ENCODE assay signal across 8 cellular contexts in genomic region chr15:66883322-66883911, GRCh38.
A peak's percentile ranks its signal among the peaks of the same experiment; 100 is the strongest.
DNase-seq lines count a peak whose midpoint lies in the region; ATAC-seq, FAIRE-seq and TF ChIP-seq lines count a peak whose summit lies in the region.

No MANE protein-coding gene starts in this region.

- no peaks in the 10 kb centered on the region for H3K27me3 ChIP-seq in osteoblast (ENCODE audit: insufficient read depth, low read length)
- no peaks in the 10 kb centered on the region for H3K27me3 ChIP-seq in small intestine (ENCODE audit: control insufficient read depth in 2 of 2, insufficient read depth in 2 of 2, low read length in 2 of 2)

- H4K20me1 ChIP-seq in osteoblast (ENCODE audit: insufficient read depth, low read length): no peaks in the 10 kb centered on the region

- DNase-seq in H4 (ENCODE audit: low spot score): peak; percentile 99
- DNase-seq in SW480 (ENCODE audit: low spot score): peak; percentile 87
- DNase-seq in globus pallidus (ENCODE audit: low spot score): peak; percentile 20
- peak; percentile 82 for DNase-seq in osteoblast (ENCODE audit: insufficient read length, low spot score, missing footprints)
- DNase-seq in central memory CD4-positive, alpha-beta T cell: no peak
- no peak for DNase-seq in NCI-H2227 (lab: John Stamatoyannopoulos, UW; ENCODE audit: unreplicated experiment)
- DNase-seq in small intestine: no peak

- no peak for FAIRE-seq in small intestine (lab: Jason Lieb, UNC)

- ATAC-seq in activated CD4-positive, CD25-positive, alpha-beta regulatory T cell treated with anti-CD3 and anti-CD28 coated beads, Interleukin-2, amount 50 U/mL, for 24 hours: no peak

- no peak overlapping the region for H3K4me3 ChIP-seq in osteoblast (ENCODE audit: insufficient read depth, low read length)
- H3K4me3 ChIP-seq in small intestine (ENCODE audit: low read depth in 1 of 2, low read length in 2 of 2): no peak overlapping the region

- 23 to 41% (median 33%) methylated on average over 10 of the region's 10 CpGs for WGBS in small intestine, 3 donors

- H2AFZ ChIP-seq in osteoblast (ENCODE audit: low read length): peak overlapping the region; percentile 44

- TF ChIP-seq CTCF in osteoblast (IDR thresholded peaks at IDR 0.05; ENCODE audit: extremely low read depth, low read depth, low read length): no peak

- peaks cover 41% of the 10 kb centered on the region for H3K4me1 ChIP-seq in osteoblast (ENCODE audit: insufficient read depth, low read length)
- no peaks in the 10 kb centered on the region for H3K4me1 ChIP-seq in small intestine (ENCODE audit: control insufficient read depth in 2 of 2, insufficient read depth in 1 of 2, low read depth in 1 of 2, low read length in 1 of 2)

- peak overlapping the region; percentile 92 for H3K27ac ChIP-seq in osteoblast (ENCODE audit: low read depth, low read length)
- H3K27ac ChIP-seq in small intestine (ENCODE audit: low read depth in 1 of 2, low read length in 1 of 2): peak overlapping the region in 1 of 2 donors; percentile 57

- no peaks in the 10 kb centered on the region for H3K9me3 ChIP-seq in osteoblast (ENCODE audit: low read depth, low read length)
- H3K9me3 ChIP-seq in small intestine (ENCODE audit: control insufficient read depth, low read depth): no peaks in the 10 kb centered on the region

- H3K4me2 ChIP-seq in osteoblast (ENCODE audit: insufficient read depth, low read length): peak overlapping the region; percentile 48

- no peaks in the 10 kb centered on the region for H3K36me3 ChIP-seq in osteoblast (ENCODE audit: insufficient read depth, low read length)
- no peaks in the 10 kb centered on the region for H3K36me3 ChIP-seq in small intestine (ENCODE audit: control insufficient read depth in 2 of 2, insufficient read depth in 2 of 2, low read length in 2 of 2)

- peaks cover 2% of the 10 kb centered on the region for H3K79me2 ChIP-seq in osteoblast (ENCODE audit: insufficient read depth, low read length)

Comparison
In these comparisons a context has a peak if more than half of its experiments do, and no peak if none do; other contexts are left out.
1. DNase-seq: peak in H4 (single experiment), SW480 (single experiment), globus pallidus (single experiment) and osteoblast (single experiment); none in central memory CD4-positive, alpha-beta T cell (single experiment), NCI-H2227 (single experiment) and small intestine (single experiment).